Comparison of ENCODE assay signal across 8 cellular contexts in genomic region chr3:135966875-135967274, GRCh38. TPM values are rescaled to one million over a fixed set of nuclear protein-coding genes. Genes with fewer than 3 reads are reported as not detected.
DNase-seq lines count a peak whose midpoint lies in the region; ATAC-seq, FAIRE-seq and TF ChIP-seq lines count a peak whose summit lies in the region.

No MANE protein-coding gene starts in this region.

- TSS peak; percentile 28 for BruUV-seq in mammary epithelial cell (replicated peaks; lab: Mats Ljungman, UMichigan)

- H3K36me3 ChIP-seq in heart left ventricle = no peaks in the 10 kb centered on the region
- H3K36me3 ChIP-seq in mammary epithelial cell (ENCODE audit: insufficient read depth, low read length) = no peaks in the 10 kb centered on the region
- H3K36me3 ChIP-seq in mesodermal cell (ENCODE audit: control insufficient read depth, insufficient read depth, low read length) = peaks cover 6% of the 10 kb centered on the region
- H3K36me3 ChIP-seq in uterus = no peaks in the 10 kb centered on the region
- no peaks in the 10 kb centered on the region for H3K36me3 ChIP-seq in small intestine (ENCODE audit: control insufficient read depth in 2 of 2, insufficient read depth in 2 of 2, low read length in 2 of 2)

- H3K4me2 ChIP-seq in mammary epithelial cell (ENCODE audit: insufficient read depth, low read depth, low read length) = peak overlapping the region; percentile 95

- H3K4me1 ChIP-seq in heart left ventricle (peaks cover 0 to 40% (median 11%) of the 10 kb centered on the region in 12 donors), mammary epithelial cell (ENCODE audit: insufficient read depth, low read length) (peaks cover 39% of the 10 kb centered on the region), mesodermal cell (ENCODE audit: control insufficient read depth, insufficient read depth, low read length, poor library complexity, severe bottlenecking) (peaks cover 27% of the 10 kb centered on the region), uterus (no peaks in the 10 kb centered on the region), small intestine (ENCODE audit: control insufficient read depth in 2 of 2, insufficient read depth in 1 of 2, low read depth in 1 of 2, low read length in 1 of 2) (no peaks in the 10 kb centered on the region)

- H3K4me3 ChIP-seq in heart left ventricle (peak overlapping the region in 11 of 12 donors; percentile 60 to 96 (median 79)), mammary epithelial cell (replicated peaks in 1 of 3; ENCODE audit: insufficient read depth in 1 of 3, low read depth in 2 of 3, low read length in 3 of 3) (peak overlapping the region; percentile 71 to 91 (median 80)), mesodermal cell (ENCODE audit: extremely low read depth, insufficient read depth, low read length, poor library complexity, severe bottlenecking) (peak overlapping the region; percentile 85), uterus (peak overlapping the region; percentile 64 to 69), small intestine (ENCODE audit: low read depth in 1 of 2, low read length in 2 of 2) (peak overlapping the region in 1 of 2 donors; percentile 40)

- no peak for TF ChIP-seq POLR2A in heart left ventricle (IDR thresholded peaks at IDR 0.05)
- no peak for TF ChIP-seq POLR2A in uterus (IDR thresholded peaks at IDR 0.05)

- TF ChIP-seq CTCF in heart left ventricle (IDR thresholded peaks at IDR 0.05) = no peak
- no peak for TF ChIP-seq CTCF in mammary epithelial cell (conservative IDR thresholded peaks at IDR 0.05 in 1 of 2, IDR thresholded peaks at IDR 0.05 in 1 of 2; ENCODE audit: extremely low read depth in 1 of 2, insufficient read depth in 1 of 2, low read depth in 1 of 2, low read length in 2 of 2)
- TF ChIP-seq CTCF in uterus (IDR thresholded peaks at IDR 0.05) = no peak

- DNase-seq in heart left ventricle = no peak
- no peak for DNase-seq in cardiac septum (ENCODE audit: low spot score)
- no peak for DNase-seq in mammary epithelial cell
- DNase-seq in uterus = no peak
- no peak for DNase-seq in small intestine

- H3K27me3 ChIP-seq in heart left ventricle (no peaks in the 10 kb centered on the region), mammary epithelial cell (ENCODE audit: insufficient read depth, low read length) (no peaks in the 10 kb centered on the region), uterus (no peaks in the 10 kb centered on the region), small intestine (ENCODE audit: control insufficient read depth in 2 of 2, insufficient read depth in 2 of 2, low read length in 2 of 2) (no peaks in the 10 kb centered on the region)

- H3K79me2 ChIP-seq in mammary epithelial cell (ENCODE audit: insufficient read depth, low read length) = peaks cover 57% of the 10 kb centered on the region

- H3K9me3 ChIP-seq in heart left ventricle = no peaks in the 10 kb centered on the region
- no peaks in the 10 kb centered on the region for H3K9me3 ChIP-seq in mammary epithelial cell (replicated peaks; ENCODE audit: insufficient read depth, low read length)
- H3K9me3 ChIP-seq in mesodermal cell (ENCODE audit: control insufficient read depth, low read length) = no peaks in the 10 kb centered on the region
- no peaks in the 10 kb centered on the region for H3K9me3 ChIP-seq in uterus
- H3K9me3 ChIP-seq in small intestine (ENCODE audit: control insufficient read depth, low read depth) = no peaks in the 10 kb centered on the region

- no peak for FAIRE-seq in small intestine (lab: Jason Lieb, UNC)

- H3K9ac ChIP-seq in mammary epithelial cell (ENCODE audit: insufficient read depth, low read length) = peak overlapping the region; percentile 82

- 44 to 56% (median 47%) methylated on average over 4 of the region's 4 CpGs for WGBS in heart left ventricle, 4 donors
- WGBS in mammary epithelial cell (ENCODE audit: low coverage, missing lambda C conversion rate) = 0% methylated on average over 4 of the region's 4 CpGs
- 17 to 75% methylated on average over 1 of the region's 4 CpGs for WGBS in mesodermal cell (ENCODE audit: insufficient coverage in 2 of 2), 2 experiments
- 34 to 63% (median 45%) methylated on average over 4 of the region's 4 CpGs for WGBS in small intestine, 3 donors

- in situ Hi-C loops in mammary epithelial cell (cut with MboI; ENCODE audit: low sequenced_read_pairs in 2 of 2) = no loop called here

- dilution Hi-C loops in mammary epithelial cell (cut with HindIII; ENCODE audit: low sequenced_read_pairs) = no loop called here

- CTCF ChIA-PET in mammary epithelial cell (lab: Charles Lee; ENCODE audit: low non-redundant PET) = no interaction called here

- intact Hi-C loops in heart left ventricle (cut with DNase I) (loop anchor here in 9 of 10 donors (2.0 to 10.0 kb wide), 6 partner anchors 55 to 228 kb away; partner anchors contain the start of gene MSL2 (in 1 of the 9)), cardiac septum (cut with DNase I) (loop anchor here (2.0 to 5.0 kb wide), 3 partner anchors 56 to 230 kb away; partner anchors contain the start of gene MSL2), mammary epithelial cell (cut with micrococcal nuclease) (loop anchor here (1.0 to 5.0 kb wide), 4 partner anchors 26 to 75 kb away; no protein-coding TSS in a partner anchor), uterus (cut with DNase I; ENCODE audit: low total_unique reads) (no loop called here)

- H4K20me1 ChIP-seq in mammary epithelial cell (ENCODE audit: insufficient read depth, low read length) = no peaks in the 10 kb centered on the region

- peak overlapping the region; percentile 90 for H2AFZ ChIP-seq in mammary epithelial cell (ENCODE audit: low read depth, low read length)

- no peak for ATAC-seq in heart left ventricle
- no peak for ATAC-seq in GM21529 (IDR thresholded peaks at IDR 0.05; ENCODE audit: unreplicated experiment)
- no peak for ATAC-seq in GM21717 (IDR thresholded peaks at IDR 0.05; ENCODE audit: unreplicated experiment)

- H3K27ac ChIP-seq in heart left ventricle = peak overlapping the region in 11 of 12 donors; percentile 72 to 98 (median 91)
- peak overlapping the region; percentile 76 for H3K27ac ChIP-seq in mammary epithelial cell (ENCODE audit: insufficient read depth, low read depth, low read length)
- peak overlapping the region; percentile 89 for H3K27ac ChIP-seq in mesodermal cell (ENCODE audit: low read depth, low read length, severe bottlenecking)
- peak overlapping the region; percentile 93 to 96 for H3K27ac ChIP-seq in uterus
- H3K27ac ChIP-seq in small intestine (ENCODE audit: low read depth in 1 of 2, low read length in 1 of 2) = no peak overlapping the region

RNA-seq across cellular contexts. Expression of gene PPP2R3A, which starts 1.3 kb away (rescaled TPM):
- 100 to 1,000 TPM in 4 of 9 donors, 10 to 100 TPM in 5; 46.8 to 136 (median 95.5) TPM for total RNA-seq in heart left ventricle
- polyA plus RNA-seq in heart left ventricle = 10 to 100 TPM; 10.4 to 20.2 TPM
- 82.8 TPM for total RNA-seq in cardiac septum
- total RNA-seq in mammary epithelial cell = 10 to 100 TPM; 16.4 to 20.0 TPM
- polyA plus RNA-seq in mammary epithelial cell = 8.4 TPM
- polyA minus RNA-seq in mammary epithelial cell = 26.2 TPM
- polyA plus RNA-seq in mesodermal cell (2013, experiment 1 of 2) = 18.4 TPM
- 20.1 TPM for polyA plus RNA-seq in mesodermal cell (2013, experiment 2 of 2)
- 10 to 100 TPM in 3 of 4 donors, 1 to 10 TPM in 1; 8.5 to 22.9 (median 18.1) TPM for total RNA-seq in uterus
- 1 to 10 TPM; 1.0 to 4.7 (median 2.2) TPM for polyA plus RNA-seq in small intestine

Comparison
In these comparisons a context has a peak if more than half of its experiments do, and no peak if none do; other contexts are left out.
1. H3K27ac ChIP-seq: peak in heart left ventricle (11 of 12), mammary epithelial cell (single experiment), mesodermal cell (single experiment) and uterus (2 of 2); none in small intestine (0 of 2).